In genomic region chr1:116508984-116509980, GRCh38 we compare ENCODE assay signal across 1 cellular context.
A peak's percentile ranks its signal among the peaks of the same experiment; 100 is the strongest.
TF ChIP-seq lines count a peak whose summit lies in the region.

No MANE protein-coding gene starts in this region.

TF ChIP-seq in K562, 482 proteins besides CTCF, POLR2A, EP300 and RAD21 (continued from another document and continues in another):
- no peak for TF ChIP-seq RERE (CRISPR knock-in tag; IDR thresholded peaks at IDR 0.05; ENCODE audit: borderline replicate concordance)
- no peak for TF ChIP-seq ZFX (CRISPR knock-in tag; IDR thresholded peaks at IDR 0.05)
- no peak for TF ChIP-seq HDAC2 (IDR thresholded peaks at IDR 0.05)
- TF ChIP-seq CBFA2T3 (IDR thresholded peaks at IDR 0.05): no peak
- TF ChIP-seq RCOR1 (IDR thresholded peaks at IDR 0.05; ENCODE audit: borderline replicate concordance in 1 of 2, low read depth in 2 of 2, low read length in 2 of 2): no peak
- TF ChIP-seq SREBF1 (IDR thresholded peaks at IDR 0.05; ENCODE audit: borderline replicate concordance, low read depth, low read length): no peak
- no peak for TF ChIP-seq SRSF3 (IDR thresholded peaks at IDR 0.05; ENCODE audit: insufficient read depth, low read length)
- TF ChIP-seq ZC3H4 (CRISPR knock-in tag; IDR thresholded peaks at IDR 0.05; ENCODE audit: borderline replicate concordance): no peak
- TF ChIP-seq FOXA3 (CRISPR knock-in tag; conservative IDR thresholded peaks at IDR 0.05 in 1 of 2, IDR thresholded peaks at IDR 0.05 in 1 of 2): 0 out of 4 replicates have a peak, but pooled peaks of 1 of the 2 experiments have one; percentile 25
- TF ChIP-seq, protein P1, sequence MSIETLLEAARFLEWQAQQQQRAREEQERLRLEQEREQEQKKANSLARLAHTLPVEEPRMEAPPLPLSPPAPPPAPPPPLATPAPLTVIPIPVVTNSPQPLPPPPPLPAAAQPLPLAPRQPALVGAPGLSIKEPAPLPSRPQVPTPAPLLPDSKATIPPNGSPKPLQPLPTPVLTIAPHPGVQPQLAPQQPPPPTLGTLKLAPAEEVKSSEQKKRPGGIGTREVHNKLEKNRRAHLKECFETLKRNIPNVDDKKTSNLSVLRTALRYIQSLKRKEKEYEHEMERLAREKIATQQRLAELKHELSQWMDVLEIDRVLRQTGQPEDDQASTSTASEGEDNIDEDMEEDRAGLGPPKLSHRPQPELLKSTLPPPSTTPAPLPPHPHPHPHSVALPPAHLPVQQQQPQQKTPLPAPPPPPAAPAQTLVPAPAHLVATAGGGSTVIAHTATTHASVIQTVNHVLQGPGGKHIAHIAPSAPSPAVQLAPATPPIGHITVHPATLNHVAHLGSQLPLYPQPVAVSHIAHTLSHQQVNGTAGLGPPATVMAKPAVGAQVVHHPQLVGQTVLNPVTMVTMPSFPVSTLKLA (conservative IDR thresholded peaks at IDR 0.05): no peak
- no peak for TF ChIP-seq MTA3 (IDR thresholded peaks at IDR 0.05; ENCODE audit: borderline replicate concordance)
- TF ChIP-seq TAF15 (IDR thresholded peaks at IDR 0.05; ENCODE audit: low read depth, low read length): no peak
- TF ChIP-seq KAT7 (CRISPR knock-in tag; IDR thresholded peaks at IDR 0.05; ENCODE audit: borderline replicate concordance): no peak
- no peak for TF ChIP-seq SRF (CRISPR knock-in tag; IDR thresholded peaks at IDR 0.05)
- no peak for TF ChIP-seq TRIM25 (IDR thresholded peaks at IDR 0.05; ENCODE audit: borderline replicate concordance)
- no peak for TF ChIP-seq ZNF561 (CRISPR knock-in tag; conservative IDR thresholded peaks at IDR 0.05)
- TF ChIP-seq TSC22D4 (tag; IDR thresholded peaks at IDR 0.05): no peak
- no peak for TF ChIP-seq DLX4 (CRISPR knock-in tag; IDR thresholded peaks at IDR 0.05)
- no peak for TF ChIP-seq CCNT2 (IDR thresholded peaks at IDR 0.05; ENCODE audit: borderline replicate concordance, extremely low read depth, insufficient read length, low read depth, low read length)
- TF ChIP-seq DNMT1 (IDR thresholded peaks at IDR 0.05): no peak
- TF ChIP-seq YY1 (IDR thresholded peaks at IDR 0.05; ENCODE audit: borderline replicate concordance in 1 of 3, control insufficient read depth in 1 of 3, extremely low read depth in 1 of 3, insufficient read depth in 3 of 3, insufficient read length in 1 of 3, insufficient replicate concordance in 2 of 3, low read depth in 1 of 3, low read length in 2 of 3): no peak
- no peak for TF ChIP-seq STAT5A (IDR thresholded peaks at IDR 0.05; ENCODE audit: borderline replicate concordance, low read length)
- no peak for TF ChIP-seq KDM5B (IDR thresholded peaks at IDR 0.05; ENCODE audit: insufficient replicate concordance, low read depth, low read length)
- TF ChIP-seq, protein P2, sequence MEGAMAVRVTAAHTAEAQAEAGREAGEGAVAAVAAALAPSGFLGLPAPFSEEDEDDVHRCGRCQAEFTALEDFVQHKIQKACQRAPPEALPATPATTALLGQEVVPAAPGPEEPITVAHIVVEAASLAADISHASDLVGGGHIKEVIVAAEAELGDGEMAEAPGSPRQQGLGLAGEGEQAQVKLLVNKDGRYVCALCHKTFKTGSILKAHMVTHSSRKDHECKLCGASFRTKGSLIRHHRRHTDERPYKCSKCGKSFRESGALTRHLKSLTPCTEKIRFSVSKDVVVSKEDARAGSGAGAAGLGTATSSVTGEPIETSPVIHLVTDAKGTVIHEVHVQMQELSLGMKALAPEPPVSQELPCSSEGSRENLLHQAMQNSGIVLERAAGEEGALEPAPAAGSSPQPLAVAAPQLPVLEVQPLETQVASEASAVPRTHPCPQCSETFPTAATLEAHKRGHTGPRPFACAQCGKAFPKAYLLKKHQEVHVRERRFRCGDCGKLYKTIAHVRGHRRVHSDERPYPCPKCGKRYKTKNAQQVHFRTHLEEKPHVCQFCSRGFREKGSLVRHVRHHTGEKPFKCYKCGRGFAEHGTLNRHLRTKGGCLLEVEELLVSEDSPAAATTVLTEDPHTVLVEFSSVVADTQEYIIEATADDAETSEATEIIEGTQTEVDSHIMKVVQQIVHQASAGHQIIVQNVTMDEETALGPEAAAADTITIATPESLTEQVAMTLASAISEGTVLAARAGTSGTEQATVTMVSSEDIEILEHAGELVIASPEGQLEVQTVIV (CRISPR knock-in tag; IDR thresholded peaks at IDR 0.05; ENCODE audit: borderline replicate concordance): no peak
- no peak for TF ChIP-seq SMC3 (conservative IDR thresholded peaks at IDR 0.05; ENCODE audit: insufficient read depth, low read depth, low read length)
- TF ChIP-seq POLR3G (IDR thresholded peaks at IDR 0.05; ENCODE audit: extremely low read depth, insufficient read length, insufficient replicate concordance): no peak
- TF ChIP-seq MYNN (IDR thresholded peaks at IDR 0.05): 0 out of 2 replicates have a peak, but pooled peaks have one; percentile 33
- no peak for TF ChIP-seq MYNN (CRISPR knock-in tag; IDR thresholded peaks at IDR 0.05)
- no peak; a peak in 1 of 4 replicates for TF ChIP-seq TRIM24 (IDR thresholded peaks at IDR 0.05)
- TF ChIP-seq, protein P3, sequence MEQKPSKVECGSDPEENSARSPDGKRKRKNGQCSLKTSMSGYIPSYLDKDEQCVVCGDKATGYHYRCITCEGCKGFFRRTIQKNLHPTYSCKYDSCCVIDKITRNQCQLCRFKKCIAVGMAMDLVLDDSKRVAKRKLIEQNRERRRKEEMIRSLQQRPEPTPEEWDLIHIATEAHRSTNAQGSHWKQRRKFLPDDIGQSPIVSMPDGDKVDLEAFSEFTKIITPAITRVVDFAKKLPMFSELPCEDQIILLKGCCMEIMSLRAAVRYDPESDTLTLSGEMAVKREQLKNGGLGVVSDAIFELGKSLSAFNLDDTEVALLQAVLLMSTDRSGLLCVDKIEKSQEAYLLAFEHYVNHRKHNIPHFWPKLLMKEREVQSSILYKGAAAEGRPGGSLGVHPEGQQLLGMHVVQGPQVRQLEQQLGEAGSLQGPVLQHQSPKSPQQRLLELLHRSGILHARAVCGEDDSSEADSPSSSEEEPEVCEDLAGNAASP (IDR thresholded peaks at IDR 0.05): no peak
- TF ChIP-seq HLTF (IDR thresholded peaks at IDR 0.05): no peak
- no peak for TF ChIP-seq ZBTB7A (IDR thresholded peaks at IDR 0.05; ENCODE audit: borderline replicate concordance, control insufficient read depth, low read depth, low read length)
- TF ChIP-seq ZNF592 (IDR thresholded peaks at IDR 0.05): 0 out of 2 replicates have a peak, but pooled peaks have one; percentile 35
- peak; percentile 45; the same call in 1 of the 2 replicates for TF ChIP-seq JUND (IDR thresholded peaks at IDR 0.05; ENCODE audit: borderline replicate concordance, low read depth, low read length)
- peak; percentile 70; the same call in 2 of the 3 replicates for TF ChIP-seq JUND (tag; IDR thresholded peaks at IDR 0.05; ENCODE audit: borderline replicate concordance, low read depth, low read length)
- TF ChIP-seq MAFK (IDR thresholded peaks at IDR 0.05; ENCODE audit: low read length): peak; percentile 29; the same call in 1 of the 2 replicates
- TF ChIP-seq, protein P4, sequence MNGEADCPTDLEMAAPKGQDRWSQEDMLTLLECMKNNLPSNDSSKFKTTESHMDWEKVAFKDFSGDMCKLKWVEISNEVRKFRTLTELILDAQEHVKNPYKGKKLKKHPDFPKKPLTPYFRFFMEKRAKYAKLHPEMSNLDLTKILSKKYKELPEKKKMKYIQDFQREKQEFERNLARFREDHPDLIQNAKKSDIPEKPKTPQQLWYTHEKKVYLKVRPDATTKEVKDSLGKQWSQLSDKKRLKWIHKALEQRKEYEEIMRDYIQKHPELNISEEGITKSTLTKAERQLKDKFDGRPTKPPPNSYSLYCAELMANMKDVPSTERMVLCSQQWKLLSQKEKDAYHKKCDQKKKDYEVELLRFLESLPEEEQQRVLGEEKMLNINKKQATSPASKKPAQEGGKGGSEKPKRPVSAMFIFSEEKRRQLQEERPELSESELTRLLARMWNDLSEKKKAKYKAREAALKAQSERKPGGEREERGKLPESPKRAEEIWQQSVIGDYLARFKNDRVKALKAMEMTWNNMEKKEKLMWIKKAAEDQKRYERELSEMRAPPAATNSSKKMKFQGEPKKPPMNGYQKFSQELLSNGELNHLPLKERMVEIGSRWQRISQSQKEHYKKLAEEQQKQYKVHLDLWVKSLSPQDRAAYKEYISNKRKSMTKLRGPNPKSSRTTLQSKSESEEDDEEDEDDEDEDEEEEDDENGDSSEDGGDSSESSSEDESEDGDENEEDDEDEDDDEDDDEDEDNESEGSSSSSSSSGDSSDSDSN (IDR thresholded peaks at IDR 0.05; ENCODE audit: borderline replicate concordance in 1 of 2, low read depth in 2 of 2, low read length in 2 of 2): no peak
- TF ChIP-seq BMI1 (IDR thresholded peaks at IDR 0.05; ENCODE audit: low read length): no peak
